In genomic region chr12:54977155-54977554, GRCh38 we compare ENCODE assay signal across 14 cellular contexts. TPM values are rescaled to one million over a fixed set of nuclear protein-coding genes. Genes with fewer than 3 reads are reported as not detected.
DNase-seq lines count a peak whose midpoint lies in the region; ATAC-seq lines count a peak whose summit lies in the region.
"Had no signal": no experiment of that assay in that cellular context is flagged by ENCODE, and none has a peak within 500 bp of the region (broad histone marks: within the 10 kb centered on the region; RNA-seq: fewer than 3 reads in every experiment).

No MANE protein-coding gene starts in this region.

- peaks cover 92% of the 10 kb centered on the region for H3K4me1 Mint-ChIP-seq in activated T-cell treated with anti-CD3 and anti-CD28 coated beads, Interleukin-2, amount 50 U/mL, for 4 hours (ENCODE audit: low read depth)
- peaks cover 90% of the 10 kb centered on the region for H3K4me1 Mint-ChIP-seq in activated CD4-positive, alpha-beta memory T cell treated with anti-CD3 and anti-CD28 coated beads, Interleukin-2, amount 10 ng/mL, durations not matched to agents 7 days and 5 days
- peaks cover 90% of the 10 kb centered on the region for H3K4me1 Mint-ChIP-seq in stimulated activated naive CD8-positive, alpha-beta T cell treated with anti-CD3 and anti-CD28 coated beads, Interleukin-15, amount 100 ng/mL, for 72 hours

- no peaks in the 10 kb centered on the region for H3K9me3 Mint-ChIP-seq in activated T-cell treated with anti-CD3 and anti-CD28 coated beads, Interleukin-2, amount 50 U/mL, for 4 hours
- no peaks in the 10 kb centered on the region for H3K9me3 Mint-ChIP-seq in activated CD4-positive, alpha-beta memory T cell treated with anti-CD3 and anti-CD28 coated beads, Interleukin-2, amount 10 ng/mL, durations not matched to agents 7 days and 5 days
- H3K9me3 Mint-ChIP-seq in stimulated activated naive CD8-positive, alpha-beta T cell treated with anti-CD3 and anti-CD28 coated beads, Interleukin-15, amount 100 ng/mL, for 72 hours: no peaks in the 10 kb centered on the region
- H3K9me3 Mint-ChIP-seq: nephron had no signal

- H3K27me3 Mint-ChIP-seq in activated T-cell treated with anti-CD3 and anti-CD28 coated beads, Interleukin-2, amount 50 U/mL, for 4 hours (ENCODE audit: low read depth): no peaks in the 10 kb centered on the region
- H3K27me3 Mint-ChIP-seq in activated CD4-positive, alpha-beta memory T cell treated with anti-CD3 and anti-CD28 coated beads, Interleukin-2, amount 10 ng/mL, durations not matched to agents 7 days and 5 days: no peaks in the 10 kb centered on the region
- H3K27me3 Mint-ChIP-seq in stimulated activated naive CD8-positive, alpha-beta T cell treated with anti-CD3 and anti-CD28 coated beads, Interleukin-15, amount 100 ng/mL, for 72 hours: no peaks in the 10 kb centered on the region

- DNase-seq in activated T-cell treated with anti-CD3 and anti-CD28 coated beads, Interleukin-2, amount 50 U/mL, for 4 hours: no peak
- DNase-seq in activated T-cell treated with anti-CD3 and anti-CD28 coated beads for 4 hours (no peak), fibroblast of peridontal ligament (ENCODE audit: extremely low read depth) (peak; percentile 13), NCI-H2196 (lab: John Stamatoyannopoulos, UW; ENCODE audit: unreplicated experiment) (no peak)
- DNase-seq in activated CD4-positive, alpha-beta memory T cell treated with anti-CD3 and anti-CD28 coated beads, Interleukin-2, amount 10 ng/mL, durations not matched to agents 7 days and 5 days: no peak
- no peak for DNase-seq in stimulated activated naive CD8-positive, alpha-beta T cell treated with anti-CD3 and anti-CD28 coated beads, Interleukin-15, amount 100 ng/mL, for 72 hours
- no peak for DNase-seq in activated effector memory CD4-positive, alpha-beta T cell treated with Interleukin-2 at 50 U/mL for 16 hours
- DNase-seq in stimulated activated naive CD4-positive, alpha-beta T cell treated with Interleukin-2 at 50 U/mL for 16 hours (lab: John Stamatoyannopoulos, UW): no peak
- DNase-seq: aorta; BE2C; Karpas-422; stimulated activated CD4-positive, alpha-beta T cell treated with anti-CD3 and anti-CD28 coated beads, Interleukin-4, amount 100 ng/mL, for 4 hours had no signal

- POLR2A ChIA-PET in activated CD4-positive, alpha-beta memory T cell treated with anti-CD3 and anti-CD28 coated beads, Interleukin-2, amount 10 ng/mL, durations not matched to agents 7 days and 5 days (lab: Charles Lee): interaction anchor here (1.0 to 10.5 kb wide), 5 partner anchors 7 to 42 kb away, joined by 5 to 78 read pairs (median 11); partner anchors contain the start of gene TESPA1

- CTCF ChIA-PET in activated CD4-positive, alpha-beta memory T cell treated with anti-CD3 and anti-CD28 coated beads, Interleukin-2, amount 10 ng/mL, durations not matched to agents 7 days and 5 days (lab: Charles Lee): interaction anchor here (2.0 to 5.7 kb wide), 3 partner anchors 16 to 227 kb away, joined by 5 to 40 read pairs (median 17); no protein-coding TSS in a partner anchor

- H3K27ac Mint-ChIP-seq in activated CD4-positive, alpha-beta memory T cell treated with anti-CD3 and anti-CD28 coated beads, Interleukin-2, amount 10 ng/mL, durations not matched to agents 7 days and 5 days: peak overlapping the region; percentile 13
- H3K27ac Mint-ChIP-seq in stimulated activated naive CD8-positive, alpha-beta T cell treated with anti-CD3 and anti-CD28 coated beads, Interleukin-15, amount 100 ng/mL, for 72 hours: peak overlapping the region; percentile 88
- H3K27ac Mint-ChIP-seq: nephron had no signal

- peaks cover 87% of the 10 kb centered on the region for H3K36me3 Mint-ChIP-seq in activated T-cell treated with anti-CD3 and anti-CD28 coated beads, Interleukin-2, amount 50 U/mL, for 4 hours (ENCODE audit: insufficient read depth)
- peaks cover 92% of the 10 kb centered on the region for H3K36me3 Mint-ChIP-seq in activated CD4-positive, alpha-beta memory T cell treated with anti-CD3 and anti-CD28 coated beads, Interleukin-2, amount 10 ng/mL, durations not matched to agents 7 days and 5 days (ENCODE audit: low read depth)

- no peak for ATAC-seq in activated T-cell treated with anti-CD3 and anti-CD28 coated beads, Interleukin-2, amount 50 U/mL, for 4 hours
- ATAC-seq in stimulated activated naive CD8-positive, alpha-beta T cell treated with anti-CD3 and anti-CD28 coated beads, Interleukin-15, amount 100 ng/mL, for 72 hours: no peak

- peak overlapping the region; percentile 87 for H3K4me3 Mint-ChIP-seq in activated T-cell treated with anti-CD3 and anti-CD28 coated beads, Interleukin-2, amount 50 U/mL, for 4 hours
- peak overlapping the region; percentile 79 for H3K4me3 Mint-ChIP-seq in activated CD4-positive, alpha-beta memory T cell treated with anti-CD3 and anti-CD28 coated beads, Interleukin-2, amount 10 ng/mL, durations not matched to agents 7 days and 5 days
- H3K4me3 Mint-ChIP-seq in stimulated activated naive CD8-positive, alpha-beta T cell treated with anti-CD3 and anti-CD28 coated beads, Interleukin-15, amount 100 ng/mL, for 72 hours: peak overlapping the region; percentile 89 to 93
- H3K4me3 Mint-ChIP-seq: nephron had no signal

RNA-seq across cellular contexts. Expression of gene TESPA1, which starts 7.4 kb away (rescaled TPM):
- total RNA-seq in activated T-cell treated with anti-CD3 and anti-CD28 coated beads, Interleukin-2, amount 50 U/mL, for 4 hours: 100 to 1,000 TPM in 1 of 3 donors, 10 to 100 TPM in 2; 89.6 to 102 (median 94.8) TPM
- total RNA-seq in activated CD4-positive, alpha-beta memory T cell treated with anti-CD3 and anti-CD28 coated beads, Interleukin-2, amount 10 ng/mL, durations not matched to agents 7 days and 5 days: 100 to 1,000 TPM; 111 to 112 TPM

RNA-seq across cellular contexts. Expression of gene NEUROD4, which starts 42.6 kb away (rescaled TPM):
- total RNA-seq in activated T-cell treated with anti-CD3 and anti-CD28 coated beads, Interleukin-2, amount 50 U/mL, for 4 hours: not detected
- not detected for total RNA-seq in activated CD4-positive, alpha-beta memory T cell treated with anti-CD3 and anti-CD28 coated beads, Interleukin-2, amount 10 ng/mL, durations not matched to agents 7 days and 5 days
- total RNA-seq: aorta, ureter had no signal
